Comparison of ENCODE assay signal across 2 cellular contexts in genomic region chr3:153242900-153243299, GRCh38.
TF ChIP-seq lines count a peak whose summit lies in the region.

No MANE protein-coding gene starts in this region.

TF ChIP-seq in IMR-90, 13 proteins besides CTCF, POLR2A, EP300 and RAD21 (continued from another document):
- no peak for TF ChIP-seq RCOR1 (IDR thresholded peaks at IDR 0.05; ENCODE audit: insufficient replicate concordance, low read length)

TF ChIP-seq in SK-N-SH treated with all-trans-retinoic acid at 6 μM for 48 hours, 23 proteins besides CTCF, POLR2A, EP300 and RAD21 (continued from another document):
- TF ChIP-seq POU6F1 (CRISPR knock-in tag; IDR thresholded peaks at IDR 0.05; ENCODE audit: borderline replicate concordance, low read depth) (no peak), ZFP3 (CRISPR knock-in tag; IDR thresholded peaks at IDR 0.05) (no peak)
